In genomic region chr1:17642169-17642568, GRCh38 we compare ENCODE assay signal across 17 cellular contexts.
DNase-seq lines count a peak whose midpoint lies in the region; ATAC-seq and TF ChIP-seq lines count a peak whose summit lies in the region.
"Had no signal": no experiment of that assay in that cellular context is flagged by ENCODE, and none has a peak within 500 bp of the region (broad histone marks: within the 10 kb centered on the region; RNA-seq: fewer than 3 reads in every experiment).

No MANE protein-coding gene starts in this region.

- H3K9me3 Mint-ChIP-seq in WTC11: no peaks in the 10 kb centered on the region
- H3K9me3 Mint-ChIP-seq in dendritic cell treated with granulocyte-macrophage colony-stimulating factor and Interleukin-4, amounts not matched to agents 40 ng/mL and 50 ng/mL, for 4 days: no peaks in the 10 kb centered on the region
- H3K9me3 Mint-ChIP-seq: CD8-positive, alpha-beta memory T cell; HFFc6 had no signal

- H3K27me3 ChIP-seq in heart right ventricle (no peaks in the 10 kb centered on the region), aorta (ENCODE audit: control insufficient read depth in 1 of 2, insufficient read depth in 2 of 2, low read length in 1 of 2) (no peaks in the 10 kb centered on the region)
- H3K27me3 ChIP-seq: BLaER1 had no signal

- DNase-seq in Right ventricle myocardium inferior (ENCODE audit: missing footprints) (peak; percentile 18), heart right ventricle (no peak), WTC11 (ENCODE audit: low spot score) (no peak), aorta (no peak), NCI-H1436 treated with DMSO at 0.1 percent for 48 hours (lab: John Stamatoyannopoulos, UW) (no peak), HEK293T (ENCODE audit: extremely low spot score) (no peak), LoVo (ENCODE audit: low spot score) (no peak)
- DNase-seq: 8988T; CD4-positive, CD25-positive, alpha-beta regulatory T cell; CD8-positive, alpha-beta memory T cell; COR-L47; DMS 273 treated with DMSO at 0.1 percent for 48 hours; GM23248; HFFc6 had no signal

- H3K4me1 Mint-ChIP-seq in WTC11: no peaks in the 10 kb centered on the region
- H3K4me1 Mint-ChIP-seq in dendritic cell treated with granulocyte-macrophage colony-stimulating factor and Interleukin-4, amounts not matched to agents 40 ng/mL and 50 ng/mL, for 4 days (ENCODE audit: low read depth): peaks cover 69% of the 10 kb centered on the region
- H3K4me1 Mint-ChIP-seq: CD4-positive, CD25-positive, alpha-beta regulatory T cell; CD8-positive, alpha-beta memory T cell had no signal

- peaks cover 26% of the 10 kb centered on the region for H3K36me3 Mint-ChIP-seq in WTC11
- H3K36me3 Mint-ChIP-seq in dendritic cell treated with granulocyte-macrophage colony-stimulating factor and Interleukin-4, amounts not matched to agents 40 ng/mL and 50 ng/mL, for 4 days (ENCODE audit: low read depth): peaks cover 100% of the 10 kb centered on the region
- H3K36me3 Mint-ChIP-seq: CD4-positive, CD25-positive, alpha-beta regulatory T cell; CD8-positive, alpha-beta memory T cell had no signal

- ATAC-seq in Right ventricle myocardium inferior (no peak), heart right ventricle (no peak), WTC11 (no peak), aorta (ENCODE audit: low FRiP score) (no peak)

- TF ChIP-seq CTCF in heart right ventricle (IDR thresholded peaks at IDR 0.05) (no peak), WTC11 (IDR thresholded peaks at IDR 0.05) (no peak)

- POLR2A ChIA-PET in WTC11 (lab: Charles Lee) (no interaction called here), HEK293T (lab: Yijun Ruan, JAX) (no interaction called here)

- H3K27ac Mint-ChIP-seq in WTC11: peak overlapping the region; percentile 65; the same call in 1 of the 2 replicates
- peak overlapping the region; percentile 35 for H3K27ac Mint-ChIP-seq in dendritic cell treated with granulocyte-macrophage colony-stimulating factor and Interleukin-4, amounts not matched to agents 40 ng/mL and 50 ng/mL, for 4 days
- H3K27ac Mint-ChIP-seq: CD4-positive, CD25-positive, alpha-beta regulatory T cell; CD8-positive, alpha-beta memory T cell; HFFc6 had no signal

- H3K4me3 Mint-ChIP-seq in WTC11: no peak overlapping the region
- no peak overlapping the region for H3K4me3 Mint-ChIP-seq in dendritic cell treated with granulocyte-macrophage colony-stimulating factor and Interleukin-4, amounts not matched to agents 40 ng/mL and 50 ng/mL, for 4 days
- H3K4me3 Mint-ChIP-seq: CD4-positive, CD25-positive, alpha-beta regulatory T cell; CD8-positive, alpha-beta memory T cell; HFFc6 had no signal

- H3K4me3 ChIP-seq in heart right ventricle (no peak overlapping the region), aorta (ENCODE audit: low read length in 2 of 2) (no peak overlapping the region)
- H3K4me3 ChIP-seq: BLaER1, GM23248, HAP-1 had no signal

- intact Hi-C loops in Right ventricle myocardium inferior (cut with DNase I) (no loop called here), heart right ventricle (cut with DNase I) (no loop called here), aorta (cut with DNase I) (no loop called here)
- intact Hi-C loops in dendritic cell treated with granulocyte-macrophage colony-stimulating factor and Interleukin-4, amounts not matched to agents 40 ng/mL and 50 ng/mL, for 4 days (cut with micrococcal nuclease): no loop called here

- no peaks in the 10 kb centered on the region for H3K27me3 Mint-ChIP-seq in WTC11 (ENCODE audit: low read depth)
- no peaks in the 10 kb centered on the region for H3K27me3 Mint-ChIP-seq in dendritic cell treated with granulocyte-macrophage colony-stimulating factor and Interleukin-4, amounts not matched to agents 40 ng/mL and 50 ng/mL, for 4 days
- H3K27me3 Mint-ChIP-seq: CD4-positive, CD25-positive, alpha-beta regulatory T cell had no signal

- H3K4me1 ChIP-seq in heart right ventricle: peaks cover 0 to 11% (median 0%) of the 10 kb centered on the region in 9 donors
- no peaks in the 10 kb centered on the region for H3K4me1 ChIP-seq in aorta (ENCODE audit: control insufficient read depth in 1 of 2, insufficient read depth in 2 of 2, low read length in 2 of 2)
- H3K4me1 ChIP-seq: HAP-1 had no signal

- H3K27ac ChIP-seq in heart right ventricle (no peak overlapping the region), aorta (ENCODE audit: low read depth in 1 of 2, low read length in 2 of 2) (peak overlapping the region; percentile 3 to 8)
- H3K27ac ChIP-seq: BLaER1, GM23248 had no signal

- CTCF ChIA-PET in WTC11 (lab: Charles Lee) (interaction anchor here (2.3 kb wide), 2 partner anchors 19 to 68 kb away, joined by 9 to 10 read pairs; no protein-coding TSS in a partner anchor), HEK293T (lab: Yijun Ruan, JAX) (no interaction called here)

- H3K9me3 ChIP-seq in heart right ventricle (no peaks in the 10 kb centered on the region), aorta (ENCODE audit: control insufficient read depth, low read length) (no peaks in the 10 kb centered on the region)
- H3K9me3 ChIP-seq: BLaER1, HAP-1 had no signal

- WGBS in heart right ventricle, 2 donors: 80 to 90% methylated on average over 5 of the region's 5 CpGs
- 76 to 80% methylated on average over 5 of the region's 5 CpGs for WGBS in aorta, 2 donors

- peaks cover 0 to 87% (median 30%) of the 10 kb centered on the region in 9 donors for H3K36me3 ChIP-seq in heart right ventricle
- peaks cover 6 to 17% of the 10 kb centered on the region in 2 donors for H3K36me3 ChIP-seq in aorta (ENCODE audit: control insufficient read depth in 1 of 2, insufficient read depth in 2 of 2, low read length in 1 of 2)
- H3K36me3 ChIP-seq: HAP-1 had no signal

TF ChIP-seq in WTC11, 78 proteins besides CTCF, POLR2A, EP300 and RAD21 (continues in another document):
- no peak for TF ChIP-seq CREM (CRISPR knock-in tag; IDR thresholded peaks at IDR 0.05)
- TF ChIP-seq NR1H2 (CRISPR knock-in tag; IDR thresholded peaks at IDR 0.05): no peak
- TF ChIP-seq FOXJ3 (CRISPR knock-in tag; IDR thresholded peaks at IDR 0.05; ENCODE audit: borderline replicate concordance): no peak
- no peak for TF ChIP-seq MLX (CRISPR knock-in tag; IDR thresholded peaks at IDR 0.05)
- TF ChIP-seq MXD4 (CRISPR knock-in tag; IDR thresholded peaks at IDR 0.05; ENCODE audit: borderline replicate concordance): no peak
- TF ChIP-seq ATF2 (CRISPR knock-in tag; IDR thresholded peaks at IDR 0.05; ENCODE audit: borderline replicate concordance, low read depth): no peak
- no peak for TF ChIP-seq ZNF121 (CRISPR knock-in tag; IDR thresholded peaks at IDR 0.05)

TF ChIP-seq in HEK293T, 16 proteins besides CTCF, POLR2A, EP300 and RAD21:
- TF ChIP-seq SUZ12 (IDR thresholded peaks at IDR 0.05): no peak

Comparison
In these comparisons a context has a peak if more than half of its experiments do, and no peak if none do; other contexts are left out.
1. H3K27ac ChIP-seq: peak in aorta (2 of 2); none in heart right ventricle (0 of 10).